In genomic region chr2:64204716-64205115, GRCh38 we compare ENCODE assay signal across 10 cellular contexts.
DNase-seq lines count a peak whose midpoint lies in the region; ATAC-seq and TF ChIP-seq lines count a peak whose summit lies in the region.
"Had no signal": no experiment of that assay in that cellular context is flagged by ENCODE, and none has a peak within 500 bp of the region (broad histone marks: within the 10 kb centered on the region; RNA-seq: fewer than 3 reads in every experiment).

No MANE protein-coding gene starts in this region.

- H2AFZ ChIP-seq in Loucy (ENCODE audit: low read length) = peak overlapping the region; percentile 54

- no peaks in the 10 kb centered on the region for H3K27me3 ChIP-seq in CD8-positive, alpha-beta T cell (ENCODE audit: insufficient read depth, low read length)
- no peaks in the 10 kb centered on the region for H3K27me3 ChIP-seq in Loucy (ENCODE audit: insufficient read depth, low read length, poor library complexity, severe bottlenecking)

- no peak overlapping the region for H3K9ac ChIP-seq in Loucy (ENCODE audit: low read depth, low read length, poor library complexity, severe bottlenecking)

- H3K4me3 ChIP-seq in CD8-positive, alpha-beta T cell (ENCODE audit: low read depth, low read length) = peak overlapping the region; percentile 42
- no peak overlapping the region for H3K4me3 ChIP-seq in Loucy (ENCODE audit: low read length, poor library complexity, severe bottlenecking)

- H3K27me3 Mint-ChIP-seq in CD8-positive, alpha-beta T cell (ENCODE audit: low read depth) = no peaks in the 10 kb centered on the region
- H3K27me3 Mint-ChIP-seq in dendritic cell treated with granulocyte-macrophage colony-stimulating factor and Interleukin-4, amounts not matched to agents 40 ng/mL and 50 ng/mL, for 4 days = no peaks in the 10 kb centered on the region
- H3K27me3 Mint-ChIP-seq in osteocyte (ENCODE audit: unreplicated experiment) = no peaks in the 10 kb centered on the region

- H3F3A ChIP-seq in Loucy (ENCODE audit: low read depth) = no peaks in the 10 kb centered on the region

- no peak for TF ChIP-seq CTCF in CD8-positive, alpha-beta T cell (IDR thresholded peaks at IDR 0.05)
- no peak for TF ChIP-seq CTCF in Loucy (conservative IDR thresholded peaks at IDR 0.05; ENCODE audit: low read length)
- no peak for TF ChIP-seq CTCF in osteocyte (IDR thresholded peaks at IDR 0.05)

- H3K9me3 Mint-ChIP-seq in CD8-positive, alpha-beta T cell = no peaks in the 10 kb centered on the region
- H3K9me3 Mint-ChIP-seq in dendritic cell treated with granulocyte-macrophage colony-stimulating factor and Interleukin-4, amounts not matched to agents 40 ng/mL and 50 ng/mL, for 4 days = no peaks in the 10 kb centered on the region
- peaks cover 6% of the 10 kb centered on the region for H3K9me3 Mint-ChIP-seq in osteocyte (ENCODE audit: unreplicated experiment)

- peaks cover 60% of the 10 kb centered on the region for H3K4me1 Mint-ChIP-seq in CD8-positive, alpha-beta T cell (ENCODE audit: low read depth)
- peaks cover 27% of the 10 kb centered on the region for H3K4me1 Mint-ChIP-seq in dendritic cell treated with granulocyte-macrophage colony-stimulating factor and Interleukin-4, amounts not matched to agents 40 ng/mL and 50 ng/mL, for 4 days (ENCODE audit: low read depth)
- H3K4me1 Mint-ChIP-seq in osteocyte (ENCODE audit: unreplicated experiment) = peaks cover 44% of the 10 kb centered on the region

- H3K9me3 ChIP-seq in CD8-positive, alpha-beta T cell (ENCODE audit: low read length) = no peaks in the 10 kb centered on the region
- no peaks in the 10 kb centered on the region for H3K9me3 ChIP-seq in Loucy (ENCODE audit: insufficient read depth, low read depth, low read length)

- POLR2A ChIA-PET in CD8-positive, alpha-beta T cell (lab: Charles Lee) = interaction anchor here (0.6 to 1.8 kb wide), 5 partner anchors 8 to 315 kb away, joined by 3 to 10 read pairs (median 3); no protein-coding TSS in a partner anchor

- H3K27ac ChIP-seq in CD8-positive, alpha-beta T cell (ENCODE audit: low read depth, low read length) = no peak overlapping the region

- peak overlapping the region; percentile 87 for H3K27ac Mint-ChIP-seq in CD8-positive, alpha-beta T cell
- peak overlapping the region; percentile 90 for H3K27ac Mint-ChIP-seq in dendritic cell treated with granulocyte-macrophage colony-stimulating factor and Interleukin-4, amounts not matched to agents 40 ng/mL and 50 ng/mL, for 4 days
- H3K27ac Mint-ChIP-seq in osteocyte (ENCODE audit: unreplicated experiment) = peak overlapping the region; percentile 93

- H3K36me3 Mint-ChIP-seq in CD8-positive, alpha-beta T cell = no peaks in the 10 kb centered on the region
- H3K36me3 Mint-ChIP-seq in dendritic cell treated with granulocyte-macrophage colony-stimulating factor and Interleukin-4, amounts not matched to agents 40 ng/mL and 50 ng/mL, for 4 days (ENCODE audit: low read depth) = no peaks in the 10 kb centered on the region
- no peaks in the 10 kb centered on the region for H3K36me3 Mint-ChIP-seq in osteocyte (ENCODE audit: unreplicated experiment)

- no peaks in the 10 kb centered on the region for H4K20me1 ChIP-seq in Loucy (ENCODE audit: insufficient read depth, low read length, poor library complexity, severe bottlenecking)

- H3K79me2 ChIP-seq in Loucy (ENCODE audit: insufficient read depth, low read length) = no peaks in the 10 kb centered on the region

- no peak for ATAC-seq in CD8-positive, alpha-beta T cell
- no peak for ATAC-seq in GM18868 (IDR thresholded peaks at IDR 0.05; ENCODE audit: unreplicated experiment)

- intact Hi-C loops in CD8-positive, alpha-beta T cell (cut with DNase I, micrococcal nuclease) = loop anchor here in 1 of 2 experiments (2.0 to 5.0 kb wide), 2 partner anchors 60 to 123 kb away; partner anchors contain the start of gene PELI1
- intact Hi-C loops in dendritic cell treated with granulocyte-macrophage colony-stimulating factor and Interleukin-4, amounts not matched to agents 40 ng/mL and 50 ng/mL, for 4 days (cut with micrococcal nuclease) = loop anchor here (1.0 to 2.0 kb wide), 2 partner anchors 12 to 24 kb away; no protein-coding TSS in a partner anchor

- peak overlapping the region; percentile 71 for H3K4me3 Mint-ChIP-seq in CD8-positive, alpha-beta T cell
- no peak overlapping the region for H3K4me3 Mint-ChIP-seq in dendritic cell treated with granulocyte-macrophage colony-stimulating factor and Interleukin-4, amounts not matched to agents 40 ng/mL and 50 ng/mL, for 4 days
- H3K4me3 Mint-ChIP-seq in osteocyte (ENCODE audit: unreplicated experiment) = no peak overlapping the region

- H3K36me3 ChIP-seq in CD8-positive, alpha-beta T cell (ENCODE audit: insufficient read depth, low read length) = no peaks in the 10 kb centered on the region
- H3K36me3 ChIP-seq in Loucy (ENCODE audit: insufficient read depth, low read length) = no peaks in the 10 kb centered on the region

- H3K4me2 ChIP-seq in Loucy (ENCODE audit: low read depth, low read length, poor library complexity, severe bottlenecking) = no peak overlapping the region

- no peaks in the 10 kb centered on the region for H3K9me2 ChIP-seq in Loucy (replicated peaks; ENCODE audit: low read depth, low read length)

- H3K4me1 ChIP-seq in CD8-positive, alpha-beta T cell (ENCODE audit: insufficient read depth, low read length) = peaks cover 26% of the 10 kb centered on the region
- H3K4me1 ChIP-seq in Loucy (ENCODE audit: insufficient read depth, low read length, poor library complexity, severe bottlenecking) = no peaks in the 10 kb centered on the region

- CTCF ChIA-PET in CD8-positive, alpha-beta T cell (lab: Charles Lee) = interaction anchor here (0.8 to 1.6 kb wide), 3 partner anchors 11 to 126 kb away, joined by 3 to 5 read pairs (median 3); no protein-coding TSS in a partner anchor

- DNase-seq in CD8-positive, alpha-beta T cell = no peak
- DNase-seq in osteocyte (ENCODE audit: extremely low spot score, unreplicated experiment) (no peak), H4 (ENCODE audit: low spot score) (no peak), EL (no peak), foreskin melanocyte (no peak)
- DNase-seq: activated CD4-positive, alpha-beta T cell treated with anti-CD3 and anti-CD28 coated beads, Interleukin-2, amount 50 U/mL, for 4 hours; NCI-H2171 had no signal
